In genomic region chr7:141739250-141739649, GRCh38 we compare ENCODE assay signal across 9 cellular contexts. TPM values are rescaled to one million over a fixed set of nuclear protein-coding genes. Genes with fewer than 3 reads are reported as not detected.
A peak's percentile ranks its signal among the peaks of the same experiment; 100 is the strongest.
DNase-seq lines count a peak whose midpoint lies in the region; ATAC-seq, FAIRE-seq and TF ChIP-seq lines count a peak whose summit lies in the region.
"Had no signal": no experiment of that assay in that cellular context is flagged by ENCODE, and none has a peak within 500 bp of the region (broad histone marks: within the 10 kb centered on the region; RNA-seq: fewer than 3 reads in every experiment).

No MANE protein-coding gene starts in this region.

- no peak overlapping the region for H2AK5ac ChIP-seq in H1 (ENCODE audit: low read depth, low read length)

- H3K79me2 ChIP-seq in DOHH2 (ENCODE audit: control insufficient read depth, low read length) (peaks cover 50% of the 10 kb centered on the region), OCI-LY7 (ENCODE audit: insufficient read depth, low read depth, low read length) (peaks cover 35% of the 10 kb centered on the region), H1 (ENCODE audit: control insufficient read depth in 1 of 2, insufficient read depth in 2 of 2, low read length in 2 of 2) (peaks cover 4 to 39% of the 10 kb centered on the region in 2 experiments)

- POLR2A ChIA-PET in OCI-LY7 (lab: Charles Lee) (interaction anchor here (0.6 to 1.8 kb wide), 5 partner anchors 12 to 66 kb away, joined by 3 to 5 read pairs (median 3); no protein-coding TSS in a partner anchor), H1 (lab: Charles Lee; ENCODE audit: partially characterized antibody) (interaction anchor here (0.8 to 3.3 kb wide), 11 partner anchors 8 to 49 kb away, joined by 3 to 21 read pairs (median 7); partner anchors contain the start of gene DENND11)

- ATAC-seq in HG03108 (IDR thresholded peaks at IDR 0.05; ENCODE audit: unreplicated experiment), result no peak

- H3K9me3 ChIP-seq in DOHH2 (ENCODE audit: control insufficient read depth, insufficient read depth, low read length) (no peaks in the 10 kb centered on the region), OCI-LY7 (ENCODE audit: low read length) (no peaks in the 10 kb centered on the region), H1 (ENCODE audit: insufficient read depth in 2 of 2, low read depth in 1 of 2, low read length in 1 of 2) (no peaks in the 10 kb centered on the region), neuron (ENCODE audit: low read length) (no peaks in the 10 kb centered on the region)

- DNase-seq in OCI-LY7 (ENCODE audit: low spot score) (no peak), H1 (ENCODE audit: low read depth in 1 of 2, low spot score in 2 of 2) (no peak), A172 (ENCODE audit: low spot score) (no peak), ureter (ENCODE audit: low spot score) (no peak)
- no peak for DNase-seq in activated CD4-positive, CD25-positive, alpha-beta regulatory T cell (lab: John Stamatoyannopoulos, UW)

- TF ChIP-seq POLR2A in H1 (IDR thresholded peaks at IDR 0.05; ENCODE audit: control extremely low read depth in 1 of 2, low read depth in 2 of 2, low read length in 2 of 2), result peak in 1 of 2 experiments; percentile 33; a peak in 1 of 3 replicates

- H3F3A ChIP-seq in DOHH2 (ENCODE audit: control insufficient read depth, insufficient read depth), result peaks cover 3% of the 10 kb centered on the region; the same call in 1 of the 2 replicates

- H4K5ac ChIP-seq in H1 (ENCODE audit: insufficient read length, low read depth, low read length), result no peak overlapping the region

- no peak overlapping the region for H2BK5ac ChIP-seq in H1 (ENCODE audit: low read depth, low read length)

- H3K18ac ChIP-seq in H1 (ENCODE audit: extremely low read depth, low read length), result no peak overlapping the region

- H2BK12ac ChIP-seq in H1 (ENCODE audit: low read depth, low read length), result no peak overlapping the region

- H3K9me2 ChIP-seq in DOHH2 (replicated peaks; ENCODE audit: control insufficient read depth, low read length), result no peaks in the 10 kb centered on the region
- H3K9me2 ChIP-seq in OCI-LY7 (ENCODE audit: insufficient read depth, low read length), result no peaks in the 10 kb centered on the region

- H2AFZ ChIP-seq in OCI-LY7 (ENCODE audit: low read length) (no peak overlapping the region), H1 (ENCODE audit: low read length) (no peak overlapping the region), neuron (ENCODE audit: low read depth, low read length) (no peak overlapping the region)

- peaks cover 2% of the 10 kb centered on the region; the same call in 1 of the 2 replicates for H3K23me2 ChIP-seq in H1 (ENCODE audit: low read depth, low read length)

- BruUV-seq in OCI-LY7 (replicated peaks; lab: Mats Ljungman, UMichigan), result no TSS peak

- H3K4me3 ChIP-seq in DOHH2 (ENCODE audit: low read length) (peak overlapping the region; percentile 86), OCI-LY7 (ENCODE audit: low read depth, low read length, poor library complexity, severe bottlenecking) (peak overlapping the region; percentile 79), H1 (ENCODE audit: extremely low read depth in 1 of 4, insufficient read depth in 2 of 4, low read depth in 3 of 4, low read length in 4 of 4) (peak overlapping the region; percentile 70 to 100 (median 98)), neuron (ENCODE audit: low read length) (peak overlapping the region; percentile 99)

- no peak overlapping the region for H3K27ac ChIP-seq in DOHH2 (ENCODE audit: low read depth, low read length)
- peak overlapping the region; percentile 73 for H3K27ac ChIP-seq in OCI-LY7 (ENCODE audit: low read depth, low read length, poor library complexity, severe bottlenecking)
- H3K27ac ChIP-seq in H1 (ENCODE audit: low read depth, low read length), result no peak overlapping the region

- TF ChIP-seq CTCF in DOHH2 (IDR thresholded peaks at IDR 0.05; ENCODE audit: low read depth, low read length, poor library complexity, severe bottlenecking) (no peak), OCI-LY7 (conservative IDR thresholded peaks at IDR 0.05; ENCODE audit: low read length) (no peak), H1 (IDR thresholded peaks at IDR 0.05; ENCODE audit: control extremely low read depth in 1 of 3, insufficient read depth in 1 of 3, low read depth in 1 of 3, low read length in 3 of 3) (no peak)

- peak overlapping the region; percentile 78 for H3K4me2 ChIP-seq in DOHH2 (ENCODE audit: low read length)
- peak overlapping the region; percentile 87 for H3K4me2 ChIP-seq in OCI-LY7 (ENCODE audit: low read length)
- peak overlapping the region; percentile 69 to 70 for H3K4me2 ChIP-seq in H1 (ENCODE audit: insufficient read depth in 1 of 2, low read depth in 2 of 2, low read length in 2 of 2)

- no peak overlapping the region for H2BK15ac ChIP-seq in H1 (ENCODE audit: low read length)

- H4K91ac ChIP-seq in H1 (replicated peaks; ENCODE audit: insufficient read length, low read length), result no peak overlapping the region

- H4K20me1 ChIP-seq in DOHH2 (ENCODE audit: control insufficient read depth, insufficient read depth, low read depth, low read length) (no peaks in the 10 kb centered on the region), OCI-LY7 (ENCODE audit: insufficient read depth, low read length) (peaks cover 6% of the 10 kb centered on the region; the same call in 1 of the 2 replicates), H1 (replicated peaks in 1 of 2; ENCODE audit: control insufficient read depth in 1 of 2, insufficient read depth in 2 of 2, low read length in 2 of 2) (peaks cover 0 to 2% of the 10 kb centered on the region in 2 experiments)

- 59% methylated on average over 3 of the region's 3 CpGs; no CpG with 5 or more reads in 1 of the 2 experiments for WGBS in H1 (ENCODE audit: extremely low coverage in 1 of 2, insufficient coverage in 1 of 2, insufficient read length in 1 of 2, insufficient replicate concordance in 2 of 2, low coverage in 1 of 2, low lambda C conversion rate in 2 of 2, missing lambda C conversion rate in 1 of 2), 2 experiments

- no peak overlapping the region for H2BK120ac ChIP-seq in H1 (replicated peaks; ENCODE audit: low read depth, low read length)

- no peak overlapping the region for H2BK20ac ChIP-seq in H1 (ENCODE audit: low read length)

- H3K14ac ChIP-seq in H1 (ENCODE audit: insufficient read length), result no peak overlapping the region

- peaks cover 25% of the 10 kb centered on the region for H3K4me1 ChIP-seq in DOHH2 (ENCODE audit: control insufficient read depth, low read length)
- peaks cover 28% of the 10 kb centered on the region for H3K4me1 ChIP-seq in OCI-LY7 (ENCODE audit: insufficient read depth, low read length, poor library complexity, severe bottlenecking)
- H3K4me1 ChIP-seq in H1 (replicated peaks in 1 of 4; ENCODE audit: control insufficient read depth in 3 of 4, insufficient read depth in 4 of 4, low read length in 3 of 4), result peaks cover 0 to 6% (median 2%) of the 10 kb centered on the region in 4 experiments; a peak in 3 of 7 replicates
- H3K4me1 ChIP-seq in neuron (ENCODE audit: insufficient read depth, low read length), result peaks cover 22% of the 10 kb centered on the region

- no peak for TF ChIP-seq EP300 in H1 (IDR thresholded peaks at IDR 0.05; ENCODE audit: borderline replicate concordance in 1 of 2, low read depth in 2 of 2, low read length in 2 of 2)

- H3K79me1 ChIP-seq in H1 (ENCODE audit: low read depth, low read length), result peaks cover 4% of the 10 kb centered on the region; the same call in 1 of the 2 replicates

- no peak overlapping the region for H4K8ac ChIP-seq in H1 (ENCODE audit: extremely low read depth, insufficient read depth, low read length)

- CTCF ChIA-PET in OCI-LY7 (lab: Charles Lee; ENCODE audit: unreplicated experiment) (no interaction called here), H1 (lab: Charles Lee; ENCODE audit: partially characterized antibody) (interaction anchor here (0.6 to 2.0 kb wide), 13 partner anchors 10 to 45 kb away, joined by 3 to 16 read pairs (median 5); partner anchors contain the start of genes TAS2R3 and WEE2)

- intact Hi-C loops in OCI-LY7 (cut with micrococcal nuclease; ENCODE audit: unreplicated experiment), result loop anchor here (5.0 kb wide), 5 partner anchors 187 to 1548 kb away; partner anchors contain the start of genes AGK, BRAF, CASP2 and MRPS33

- peak overlapping the region in 2 of 4 experiments; percentile 75 to 98; a peak in 6 of 7 replicates for H3K9ac ChIP-seq in H1 (replicated peaks in 1 of 4; ENCODE audit: extremely low read depth in 1 of 4, low read depth in 3 of 4, low read length in 3 of 4)

- no peak overlapping the region for H3K23ac ChIP-seq in H1 (ENCODE audit: insufficient read length)

- FAIRE-seq in H1 (lab: Jason Lieb, UNC), result no peak
- FAIRE-seq: endometrium had no signal

- H3K4ac ChIP-seq in H1 (replicated peaks; ENCODE audit: insufficient read length, low read depth, low read length), result no peak overlapping the region

- H3K27me3 ChIP-seq in DOHH2 (ENCODE audit: control insufficient read depth, low read length) (no peaks in the 10 kb centered on the region), H1 (replicated peaks in 1 of 4; ENCODE audit: control insufficient read depth in 3 of 4, extremely low read depth in 1 of 4, insufficient read depth in 3 of 4, low read length in 3 of 4) (no peaks in the 10 kb centered on the region), neuron (ENCODE audit: insufficient read depth, low read length) (no peaks in the 10 kb centered on the region)

- no peak for TF ChIP-seq RAD21 in H1 (IDR thresholded peaks at IDR 0.05 in 1 of 2, conservative IDR thresholded peaks at IDR 0.05 in 1 of 2; ENCODE audit: low read depth in 2 of 2, low read length in 2 of 2)

- H3K56ac ChIP-seq in H1 (replicated peaks; ENCODE audit: insufficient read length, low read depth, low read length), result no peak overlapping the region

- peaks cover 60% of the 10 kb centered on the region for H3K36me3 ChIP-seq in DOHH2 (ENCODE audit: control insufficient read depth, low read length)
- peaks cover 52% of the 10 kb centered on the region for H3K36me3 ChIP-seq in OCI-LY7 (ENCODE audit: insufficient read depth, low read length)
- peaks cover 17 to 48% (median 32%) of the 10 kb centered on the region in 4 experiments for H3K36me3 ChIP-seq in H1 (ENCODE audit: control insufficient read depth in 2 of 4, insufficient read depth in 4 of 4, low read length in 3 of 4)
- peaks cover 46% of the 10 kb centered on the region for H3K36me3 ChIP-seq in neuron (ENCODE audit: insufficient read depth, low read length)

RNA-seq across cellular contexts. Expression of gene SSBP1, which starts 1.1 kb away (rescaled TPM):
- total RNA-seq in OCI-LY7 (2014; rRNA removed; shearing (Covaris generic)), result 177 and 235 TPM in 2 replicates
- total RNA-seq in OCI-LY7 (2022), result 157 and 178 TPM in 2 replicates
- 254 and 259 TPM in 2 replicates for total RNA-seq in H1 (2021; fragmentation: NEBNext Ultra II Directional; extraction: Animal tissue kit (Norgen Biotek cat#: 25700))
- 65.7 and 136 TPM in 2 replicates for polyA plus RNA-seq in H1 (2011; rRNA removed)
- 195 TPM for polyA plus RNA-seq in H1 (2011; cell fraction: cytosol; rRNA removed)
- polyA plus RNA-seq in H1 (2011; cell fraction: nucleus; rRNA removed), result 52.5 TPM
- polyA plus RNA-seq in H1 (2012, experiment 1 of 2), result 284 to 514 TPM (median 335 TPM) in 4 replicates
- 197 TPM for polyA plus RNA-seq in H1 (2012, experiment 2 of 2)
- polyA plus RNA-seq in H1 (2013, experiment 1 of 2), result 451 TPM
- polyA plus RNA-seq in H1 (2013, experiment 2 of 2), result 487 TPM
- 53.0 and 60.3 TPM in 2 replicates for polyA minus RNA-seq in H1 (2011; rRNA and poly(A)+ RNA removed)
- 61.2 TPM for polyA minus RNA-seq in H1 (2011; cell fraction: cytosol; rRNA and poly(A)+ RNA removed)
- polyA minus RNA-seq in H1 (2011; cell fraction: nucleus; rRNA and poly(A)+ RNA removed), result 115 TPM
- 380 and 429 TPM in 2 replicates for total RNA-seq in A172 (2014; rRNA removed; shearing (Covaris generic))
- 121 TPM for total RNA-seq in ureter

RNA-seq across cellular contexts. Expression of gene TAS2R3, which starts 24.6 kb away (rescaled TPM):
- total RNA-seq in OCI-LY7 (2014; rRNA removed; shearing (Covaris generic)), result 2.5 and 3.8 TPM in 2 replicates
- 1.5 and 2.4 TPM in 2 replicates for total RNA-seq in OCI-LY7 (2022)
- 0.59 and 0.99 TPM in 2 replicates for total RNA-seq in H1 (2021; fragmentation: NEBNext Ultra II Directional; extraction: Animal tissue kit (Norgen Biotek cat#: 25700))
- polyA plus RNA-seq in H1 (2011; rRNA removed), result 0.48 and 0.49 TPM in 2 replicates
- 0.69 TPM for polyA plus RNA-seq in H1 (2011; cell fraction: cytosol; rRNA removed)
- 1.3 TPM for polyA plus RNA-seq in H1 (2011; cell fraction: nucleus; rRNA removed)
- not detected in 4 replicates for polyA plus RNA-seq in H1 (2012, experiment 1 of 2)
- polyA plus RNA-seq in H1 (2012, experiment 2 of 2), result not detected
- polyA plus RNA-seq in H1 (2013, experiment 1 of 2), result 0.28 TPM
- polyA plus RNA-seq in H1 (2013, experiment 2 of 2), result not detected
- 10.7 and 12.7 TPM in 2 replicates for polyA minus RNA-seq in H1 (2011; rRNA and poly(A)+ RNA removed)
- polyA minus RNA-seq in H1 (2011; cell fraction: cytosol; rRNA and poly(A)+ RNA removed), result 2.9 TPM
- polyA minus RNA-seq in H1 (2011; cell fraction: nucleus; rRNA and poly(A)+ RNA removed), result 26.9 TPM
- not detected in 2 replicates for total RNA-seq in A172 (2014; rRNA removed; shearing (Covaris generic))
- 6.4 TPM for total RNA-seq in ureter

RNA-seq across cellular contexts. Expression of gene WEE2, which starts 31.1 kb away (rescaled TPM):
- total RNA-seq in OCI-LY7 (2014; rRNA removed; shearing (Covaris generic)), result not detected in 2 replicates
- total RNA-seq in OCI-LY7 (2022) (not detected in 2 replicates), ureter (not detected)
- total RNA-seq in H1 (2021; fragmentation: NEBNext Ultra II Directional; extraction: Animal tissue kit (Norgen Biotek cat#: 25700)), result not detected in 2 replicates
- polyA plus RNA-seq in H1 (2011; rRNA removed), result 0.02 TPM in 1 of 2 replicates, not detected in the other
- polyA plus RNA-seq in H1 (2011; cell fraction: cytosol; rRNA removed), result not detected
- not detected for polyA plus RNA-seq in H1 (2011; cell fraction: nucleus; rRNA removed)
- polyA plus RNA-seq in H1 (2012, experiment 1 of 2), result not detected in 4 replicates
- polyA plus RNA-seq in H1 (2012, experiment 2 of 2), result not detected
- 0.02 TPM for polyA plus RNA-seq in H1 (2013, experiment 1 of 2)
- polyA plus RNA-seq in H1 (2013, experiment 2 of 2), result 0.06 TPM
- polyA minus RNA-seq in H1 (2011; rRNA and poly(A)+ RNA removed), result 0.07 TPM in 1 of 2 replicates, not detected in the other
- not detected for polyA minus RNA-seq in H1 (2011; cell fraction: cytosol; rRNA and poly(A)+ RNA removed)
- polyA minus RNA-seq in H1 (2011; cell fraction: nucleus; rRNA and poly(A)+ RNA removed), result not detected
- total RNA-seq in A172 (2014; rRNA removed; shearing (Covaris generic)), result 0.05 TPM in 1 of 2 replicates, not detected in the other

RNA-seq across cellular contexts. Expression of gene TAS2R4, which starts 37.2 kb away (rescaled TPM):
- 1.6 and 2.4 TPM in 2 replicates for total RNA-seq in OCI-LY7 (2014; rRNA removed; shearing (Covaris generic))
- 1.2 and 1.8 TPM in 2 replicates for total RNA-seq in OCI-LY7 (2022)
- total RNA-seq in H1 (2021; fragmentation: NEBNext Ultra II Directional; extraction: Animal tissue kit (Norgen Biotek cat#: 25700)), result 1.3 TPM in 2 replicates
- polyA plus RNA-seq in H1 (2011; rRNA removed), result 0.86 and 0.88 TPM in 2 replicates
- polyA plus RNA-seq in H1 (2011; cell fraction: cytosol; rRNA removed), result 0.89 TPM
- polyA plus RNA-seq in H1 (2011; cell fraction: nucleus; rRNA removed), result 2.3 TPM
- polyA plus RNA-seq in H1 (2012, experiment 1 of 2), result 0.29 to 0.65 TPM (median 0.37 TPM) in 4 replicates
- polyA plus RNA-seq in H1 (2012, experiment 2 of 2), result not detected
- 0.49 TPM for polyA plus RNA-seq in H1 (2013, experiment 1 of 2)
- 0.28 TPM for polyA plus RNA-seq in H1 (2013, experiment 2 of 2)
- 7.2 and 8.0 TPM in 2 replicates for polyA minus RNA-seq in H1 (2011; rRNA and poly(A)+ RNA removed)
- 2.8 TPM for polyA minus RNA-seq in H1 (2011; cell fraction: cytosol; rRNA and poly(A)+ RNA removed)
- polyA minus RNA-seq in H1 (2011; cell fraction: nucleus; rRNA and poly(A)+ RNA removed), result 16.3 TPM
- total RNA-seq in A172 (2014; rRNA removed; shearing (Covaris generic)), result 0.07 and 0.88 TPM in 2 replicates
- total RNA-seq in ureter, result 4.7 TPM

RNA-seq across cellular contexts. Expression of gene DENND11, which starts 37.3 kb away (rescaled TPM):
- total RNA-seq in OCI-LY7 (2014; rRNA removed; shearing (Covaris generic)), result 3.8 and 4.9 TPM in 2 replicates
- 9.7 and 9.9 TPM in 2 replicates for total RNA-seq in OCI-LY7 (2022)
- 26.8 and 27.1 TPM in 2 replicates for total RNA-seq in H1 (2021; fragmentation: NEBNext Ultra II Directional; extraction: Animal tissue kit (Norgen Biotek cat#: 25700))
- polyA plus RNA-seq in H1 (2011; rRNA removed), result 8.0 and 9.3 TPM in 2 replicates
- 10.4 TPM for polyA plus RNA-seq in H1 (2011; cell fraction: cytosol; rRNA removed)
- 18.7 TPM for polyA plus RNA-seq in H1 (2011; cell fraction: nucleus; rRNA removed)
- polyA plus RNA-seq in H1 (2012, experiment 1 of 2), result 10.8 to 17.5 TPM (median 15.2 TPM) in 4 replicates
- 1.5 TPM for polyA plus RNA-seq in H1 (2012, experiment 2 of 2)
- polyA plus RNA-seq in H1 (2013, experiment 1 of 2), result 10.6 TPM
- polyA plus RNA-seq in H1 (2013, experiment 2 of 2), result 10.2 TPM
- 29.4 and 39.9 TPM in 2 replicates for polyA minus RNA-seq in H1 (2011; rRNA and poly(A)+ RNA removed)
- 13.5 TPM for polyA minus RNA-seq in H1 (2011; cell fraction: cytosol; rRNA and poly(A)+ RNA removed)
- 17.7 TPM for polyA minus RNA-seq in H1 (2011; cell fraction: nucleus; rRNA and poly(A)+ RNA removed)
- total RNA-seq in A172 (2014; rRNA removed; shearing (Covaris generic)), result 7.5 and 8.7 TPM in 2 replicates
- 19.1 TPM for total RNA-seq in ureter
